26 cellular contexts compared by ENCODE assay signal in the genomic region with DNA sequence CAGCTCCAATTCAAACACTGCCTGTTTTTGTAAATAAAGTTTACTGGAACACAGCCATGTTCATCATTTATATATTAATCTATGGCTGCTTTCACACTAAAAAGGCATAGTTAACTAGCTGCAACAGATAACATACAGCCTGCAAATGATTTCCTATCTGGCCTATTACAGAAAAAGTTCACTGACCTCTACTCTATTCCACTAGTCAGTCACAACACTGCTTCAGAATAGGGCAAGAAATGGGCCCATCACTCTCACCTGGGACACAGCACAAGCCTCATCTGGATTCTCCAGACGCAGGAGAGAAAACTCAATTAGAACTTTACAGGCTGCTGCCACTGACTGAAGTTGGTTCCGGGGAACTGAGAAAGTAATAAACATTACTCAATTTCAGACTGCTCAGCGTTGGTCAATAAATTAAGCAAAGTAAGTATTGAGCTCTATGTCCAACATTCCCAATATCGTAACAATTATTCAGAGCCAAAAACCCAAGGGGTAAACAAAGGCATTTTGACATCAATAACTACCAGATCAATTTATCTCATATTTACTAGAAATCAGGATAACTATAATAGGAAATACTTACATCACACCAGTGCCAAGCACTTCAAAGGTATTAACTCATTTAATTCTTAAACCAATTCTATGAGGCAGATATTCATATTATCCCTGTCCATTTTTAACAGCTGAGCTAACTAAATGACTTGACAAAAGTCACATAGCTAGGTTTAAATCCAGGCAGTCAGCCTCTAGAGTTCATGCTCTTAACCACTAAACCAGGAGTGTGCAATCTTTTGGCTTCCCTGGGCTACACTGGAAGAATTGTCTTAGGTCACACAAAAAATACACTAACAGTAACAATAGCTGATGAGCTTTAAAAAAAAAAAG.
"Had no signal": no experiment of that assay in that cellular context is flagged by ENCODE, and none has a peak within 500 bp of the region (broad histone marks: within the 10 kb centered on the region; RNA-seq: fewer than 3 reads in every experiment).

No MANE protein-coding gene starts in this region.

- H3K4me3 Mint-ChIP-seq: naive B cell; natural killer cell; nephron progenitor cell; neural progenitor cell; stimulated activated memory B cell treated with anti-CD40 and anti-IgM and Interleukin-4, amounts not matched to agents 10 μg/mL and 1 μg/mL and 100 μg/mL, for 72 hours; stimulated activated naive CD8-positive, alpha-beta T cell treated with anti-CD3 and anti-CD28 coated beads, Interleukin-15, amount 100 ng/mL, for 72 hours; type B pancreatic cell had no signal

- H3K27ac ChIP-seq: left ventricle myocardium inferior, lower lobe of right lung, neural progenitor cell, neutrophil, parathyroid adenoma, right atrium auricular region, sigmoid colon, uterus had no signal

- ATAC-seq: left colon; lower lobe of right lung; natural killer cell; stimulated activated memory B cell treated with anti-CD40 and anti-IgM and Interleukin-4, amounts not matched to agents 10 μg/mL and 1 μg/mL and 100 μg/mL, for 72 hours; stimulated activated naive CD8-positive, alpha-beta T cell treated with anti-CD3 and anti-CD28 coated beads, Interleukin-15, amount 100 ng/mL, for 72 hours had no signal

- H3K27me3 Mint-ChIP-seq: naive B cell; progenitor cell of endocrine pancreas; stimulated activated memory B cell treated with anti-CD40 and anti-IgM and Interleukin-4, amounts not matched to agents 10 μg/mL and 1 μg/mL and 100 μg/mL, for 72 hours; stimulated activated naive CD8-positive, alpha-beta T cell treated with anti-CD3 and anti-CD28 coated beads, Interleukin-15, amount 100 ng/mL, for 72 hours; type B pancreatic cell had no signal

- H3K4me1 Mint-ChIP-seq: nephron progenitor cell, neural progenitor cell had no signal

- DNase-seq: hippocampal formation; kidney; left colon; left ventricle myocardium inferior; lower lobe of right lung; mesenchymal stem cell; naive B cell; natural killer cell; nephron progenitor cell; occipital lobe; sigmoid colon; stimulated activated CD4-positive, alpha-beta T cell treated with anti-CD3 and anti-CD28 coated beads, Interleukin-1b, Interleukin-23, amount 100 ng/mL, for 48 hours; stimulated activated CD4-positive, alpha-beta T cell treated with anti-CD3 and anti-CD28 coated beads, Interleukin-2, amount 100 ng/mL, for 48 hours; stimulated activated CD4-positive, alpha-beta T cell treated with anti-CD3 and anti-CD28 coated beads, Interleukin-4, amount 100 ng/mL, for 4 hours; stimulated activated CD8-positive, alpha-beta memory T cell treated with anti-CD3 and anti-CD28 coated beads, Interleukin-4, amount 100 ng/mL, for 48 hours; stimulated activated naive CD4-positive, alpha-beta T cell treated with Interleukin-2 at 50 U/mL for 16 hours; stimulated activated naive CD8-positive, alpha-beta T cell treated with anti-CD3 and anti-CD28 coated beads, Interleukin-15, amount 100 ng/mL, for 72 hours; substantia nigra; uterus had no signal

- H3K9me3 Mint-ChIP-seq: naive B cell; natural killer cell; nephron progenitor cell; neural progenitor cell; stimulated activated memory B cell treated with anti-CD40 and anti-IgM and Interleukin-4, amounts not matched to agents 10 μg/mL and 1 μg/mL and 100 μg/mL, for 72 hours; stimulated activated naive CD8-positive, alpha-beta T cell treated with anti-CD3 and anti-CD28 coated beads, Interleukin-15, amount 100 ng/mL, for 72 hours; type B pancreatic cell had no signal

- H3K27ac Mint-ChIP-seq: natural killer cell; nephron progenitor cell; neural progenitor cell; progenitor cell of endocrine pancreas; stimulated activated memory B cell treated with anti-CD40 and anti-IgM and Interleukin-4, amounts not matched to agents 10 μg/mL and 1 μg/mL and 100 μg/mL, for 72 hours; stimulated activated naive CD8-positive, alpha-beta T cell treated with anti-CD3 and anti-CD28 coated beads, Interleukin-15, amount 100 ng/mL, for 72 hours; type B pancreatic cell had no signal
